Comparison of ENCODE assay signal across 16 cellular contexts in the genomic region with DNA sequence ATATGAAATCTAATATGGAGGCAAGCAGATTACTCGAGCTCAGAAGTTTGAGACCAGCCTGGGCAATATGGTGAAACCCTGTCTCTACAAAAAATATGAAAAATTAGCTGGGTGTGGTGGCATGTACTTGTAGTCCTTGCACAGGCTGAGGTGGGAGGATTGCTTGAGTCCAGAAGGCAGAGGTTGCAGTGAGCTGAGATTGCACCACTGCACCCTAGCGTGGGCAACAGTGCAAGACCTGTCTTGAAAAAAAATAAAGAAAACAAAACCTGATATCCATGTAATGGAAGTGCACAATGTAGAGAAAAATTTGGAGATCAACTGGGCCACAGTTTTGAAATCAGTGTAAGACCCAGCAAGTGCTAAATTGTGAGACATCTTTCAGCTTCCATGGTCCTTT. TPM values are rescaled to one million over a fixed set of nuclear protein-coding genes. Genes with fewer than 3 reads are reported as not detected.
A peak's percentile ranks its signal among the peaks of the same experiment; 100 is the strongest.
DNase-seq lines count a peak whose midpoint lies in the region; TF ChIP-seq lines count a peak whose summit lies in the region.
"Had no signal": no experiment of that assay in that cellular context is flagged by ENCODE, and none has a peak within 500 bp of the region (broad histone marks: within the 10 kb centered on the region; RNA-seq: fewer than 3 reads in every experiment).

No MANE protein-coding gene starts in this region.

- DNase-seq in MCF 10A (ENCODE audit: unreplicated experiment), result peak; percentile 18
- no peak for DNase-seq in breast epithelium (ENCODE audit: low spot score in 2 of 2)
- peak; percentile 22 for DNase-seq in choroid plexus epithelial cell (ENCODE audit: low read depth)
- peak; percentile 7 for DNase-seq in renal cortical epithelial cell (ENCODE audit: low read depth)
- DNase-seq in HFFc6, result no peak
- no peak for DNase-seq in activated T-cell treated with anti-CD3 and anti-CD28 coated beads for 4 hours
- DNase-seq in GM20000 (ENCODE audit: low spot score), result no peak
- DNase-seq: AML-193; Caco-2; CD4-positive, alpha-beta T cell; HCEC 1CT had no signal

- TF ChIP-seq CTCF in MCF 10A (IDR thresholded peaks at IDR 0.05; ENCODE audit: unreplicated experiment), result no peak
- TF ChIP-seq CTCF in breast epithelium (IDR thresholded peaks at IDR 0.05), result no peak
- TF ChIP-seq CTCF in choroid plexus epithelial cell (conservative IDR thresholded peaks at IDR 0.05; ENCODE audit: low read depth, low read length), result no peak
- no peak for TF ChIP-seq CTCF in HFFc6 (IDR thresholded peaks at IDR 0.05)
- no peak for TF ChIP-seq CTCF in GM20000 (IDR thresholded peaks at IDR 0.05; ENCODE audit: extremely low read depth, missing control alignments)

- H3K27ac Mint-ChIP-seq in MCF 10A (ENCODE audit: low read depth, unreplicated experiment) (no peak overlapping the region), HFFc6 (no peak overlapping the region)
- H3K27ac Mint-ChIP-seq: CD4-positive, alpha-beta T cell; GM23338 had no signal

- no peaks in the 10 kb centered on the region for H3K4me1 ChIP-seq in breast epithelium
- H3K4me1 ChIP-seq: A549, Caco-2 had no signal

- H3K9me3 Mint-ChIP-seq in MCF 10A (ENCODE audit: unreplicated experiment), result no peaks in the 10 kb centered on the region
- peaks cover 4% of the 10 kb centered on the region for H3K9me3 Mint-ChIP-seq in HFFc6
- H3K9me3 Mint-ChIP-seq: CD4-positive, alpha-beta T cell had no signal

- no peak for TF ChIP-seq POLR2A in breast epithelium (IDR thresholded peaks at IDR 0.05)

- H3K27me3 Mint-ChIP-seq in MCF 10A (ENCODE audit: insufficient read depth, unreplicated experiment), result no peaks in the 10 kb centered on the region
- H3K27me3 Mint-ChIP-seq in HFFc6 (ENCODE audit: insufficient read depth), result no peaks in the 10 kb centered on the region
- H3K27me3 Mint-ChIP-seq: CD4-positive, alpha-beta T cell had no signal

- peaks cover 0 to 9% of the 10 kb centered on the region in 2 donors for H3K9me3 ChIP-seq in breast epithelium
- H3K9me3 ChIP-seq: Caco-2 had no signal

- intact Hi-C loops in MCF 10A (cut with micrococcal nuclease) (no loop called here), breast epithelium (cut with DNase I; ENCODE audit: low total_unique reads) (no loop called here)

- H3K4me3 ChIP-seq in breast epithelium, result no peak overlapping the region
- no peak overlapping the region for H3K4me3 ChIP-seq in choroid plexus epithelial cell (ENCODE audit: low read depth, low read length)
- H3K4me3 ChIP-seq: A549, GM23338 had no signal

- CTCF ChIA-PET in MCF 10A (lab: Yijun Ruan, JAX), result no interaction called here

- H3K36me3 Mint-ChIP-seq in MCF 10A (ENCODE audit: insufficient read depth, unreplicated experiment), result no peaks in the 10 kb centered on the region
- no peaks in the 10 kb centered on the region for H3K36me3 Mint-ChIP-seq in HFFc6 (ENCODE audit: low read depth)

- H3K27ac ChIP-seq in breast epithelium, result no peak overlapping the region
- H3K27ac ChIP-seq: 22Rv1, A549, C4-2B, HL-60 had no signal

- H3K4me1 Mint-ChIP-seq in MCF 10A (ENCODE audit: insufficient read depth, unreplicated experiment) (peaks cover 8% of the 10 kb centered on the region), HFFc6 (ENCODE audit: low read depth) (no peaks in the 10 kb centered on the region)
- H3K4me1 Mint-ChIP-seq: GM23338 had no signal

- no peak overlapping the region for H3K4me3 Mint-ChIP-seq in MCF 10A (ENCODE audit: unreplicated experiment)
- H3K4me3 Mint-ChIP-seq in HFFc6, result no peak overlapping the region
- H3K4me3 Mint-ChIP-seq: CD4-positive, alpha-beta T cell; GM23338 had no signal

- no peaks in the 10 kb centered on the region for H3K27me3 ChIP-seq in breast epithelium

- no TSS peak for BruUV-seq in MCF 10A (replicated peaks; lab: Mats Ljungman, UMichigan)

- no peaks in the 10 kb centered on the region for H3K36me3 ChIP-seq in breast epithelium

- POLR2A ChIA-PET in MCF 10A (lab: Yijun Ruan, JAX), result no interaction called here

RNA-seq across cellular contexts. Expression of a gene that starts 17.4 kb away (rescaled TPM):
- total RNA-seq in MCF 10A (2022), result not detected in 2 replicates
- total RNA-seq in breast epithelium, result not detected
- total RNA-seq in renal cortical epithelial cell, result 2.6 and 3.1 TPM in 2 replicates
- total RNA-seq in HFFc6 (2021; fragmentation: NEBNext Ultra II Directional; extraction: Animal tissue kit (Norgen Biotek cat#: 25700)), result not detected

RNA-seq across cellular contexts. Expression of a gene that starts 31.0 kb away (rescaled TPM):
- 261 and 298 TPM in 2 replicates for total RNA-seq in MCF 10A (2022)
- 10 to 100 TPM; 41.0 to 71.0 (median 52.7) TPM for total RNA-seq in breast epithelium
- 63.6 and 72.0 TPM in 2 replicates for total RNA-seq in renal cortical epithelial cell
- 10 to 100 TPM; 78.1 to 97.9 (median 84.7) TPM for total RNA-seq in HFFc6 (2021; fragmentation: NEBNext Ultra II Directional; extraction: Animal tissue kit (Norgen Biotek cat#: 25700))

Comparison
In these comparisons a context has a peak if more than half of its experiments do, and no peak if none do; other contexts are left out.
1. DNase-seq: peak in MCF 10A (single experiment), choroid plexus epithelial cell (single experiment) and renal cortical epithelial cell (single experiment); none in breast epithelium (0 of 2), HFFc6 (single experiment), activated T-cell treated with anti-CD3 and anti-CD28 coated beads for 4 hours (single experiment) and GM20000 (single experiment).